1 cellular context compared by ENCODE assay signal in the genomic region with DNA sequence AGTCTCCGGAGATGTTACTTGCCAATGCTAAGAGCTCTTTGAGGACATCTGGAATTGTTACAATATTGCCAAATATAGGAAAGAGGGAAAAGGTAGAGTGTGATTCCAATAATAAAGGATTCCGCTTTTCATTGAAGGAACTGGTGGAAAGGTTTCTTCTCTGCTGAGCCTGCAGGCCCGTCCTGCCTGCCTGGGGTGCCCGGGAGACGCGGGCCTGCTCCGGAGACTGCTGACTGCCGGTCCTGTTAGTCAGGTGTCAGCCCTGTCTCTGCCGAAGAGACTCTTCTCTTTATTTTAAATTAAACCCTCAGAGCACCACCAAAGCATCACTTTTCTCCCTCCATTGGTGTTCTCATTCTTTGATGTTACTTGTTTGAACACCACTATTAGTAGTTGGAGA.
TF ChIP-seq lines count a peak whose summit lies in the region.

No MANE protein-coding gene starts in this region.

TF ChIP-seq in IMR-90, 13 proteins besides CTCF, POLR2A, EP300 and RAD21 (continued from another document):
- TF ChIP-seq SMC3 (IDR thresholded peaks at IDR 0.05; ENCODE audit: low read depth, low read length), result no peak
- no peak for TF ChIP-seq MAZ (IDR thresholded peaks at IDR 0.05; ENCODE audit: borderline replicate concordance, low read depth, low read length)
- no peak for TF ChIP-seq MAFK (IDR thresholded peaks at IDR 0.05; ENCODE audit: low read depth, low read length)
- no peak for TF ChIP-seq FOS (IDR thresholded peaks at IDR 0.05; ENCODE audit: low read depth, low read length)
